ENCODE assay signal across 1 cellular context in genomic region chr12:75892779-75893408, GRCh38.
TF ChIP-seq lines count a peak whose summit lies in the region.

No MANE protein-coding gene starts in this region.

TF ChIP-seq in K562, 482 proteins besides CTCF, POLR2A, EP300 and RAD21 (continued from another document and continues in another):
- TF ChIP-seq, protein P1, sequence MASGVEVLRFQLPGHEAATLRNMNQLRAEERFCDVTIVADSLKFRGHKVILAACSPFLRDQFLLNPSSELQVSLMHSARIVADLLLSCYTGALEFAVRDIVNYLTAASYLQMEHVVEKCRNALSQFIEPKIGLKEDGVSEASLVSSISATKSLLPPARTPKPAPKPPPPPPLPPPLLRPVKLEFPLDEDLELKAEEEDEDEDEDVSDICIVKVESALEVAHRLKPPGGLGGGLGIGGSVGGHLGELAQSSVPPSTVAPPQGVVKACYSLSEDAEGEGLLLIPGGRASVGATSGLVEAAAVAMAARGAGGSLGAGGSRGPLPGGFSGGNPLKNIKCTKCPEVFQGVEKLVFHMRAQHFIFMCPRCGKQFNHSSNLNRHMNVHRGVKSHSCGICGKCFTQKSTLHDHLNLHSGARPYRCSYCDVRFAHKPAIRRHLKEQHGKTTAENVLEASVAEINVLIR (CRISPR knock-in tag; IDR thresholded peaks at IDR 0.05): peak; percentile 37; the same call in 1 of the 2 replicates
- TF ChIP-seq ZNF57 (CRISPR knock-in tag; IDR thresholded peaks at IDR 0.05) (no peak), ZNF398 (CRISPR knock-in tag; IDR thresholded peaks at IDR 0.05) (no peak), ZNF165 (CRISPR knock-in tag; IDR thresholded peaks at IDR 0.05; ENCODE audit: borderline replicate concordance) (no peak), ZNF41 (CRISPR knock-in tag; conservative IDR thresholded peaks at IDR 0.05) (peak; percentile 43; the same call in 1 of the 2 replicates), NR1H2 (CRISPR knock-in tag; IDR thresholded peaks at IDR 0.05) (no peak), ZBTB2 (IDR thresholded peaks at IDR 0.05) (peak; percentile 92), ZNF583 (CRISPR knock-in tag; IDR thresholded peaks at IDR 0.05) (peak; percentile 69; the same call in 1 of the 2 replicates), ZNF134 (CRISPR knock-in tag; conservative IDR thresholded peaks at IDR 0.05) (0 out of 2 replicates have a peak, but pooled peaks have one; percentile 27), NR4A1 (CRISPR knock-in tag; IDR thresholded peaks at IDR 0.05) (0 out of 2 replicates have a peak, but pooled peaks have one; percentile 71), NR4A1 (tag; IDR thresholded peaks at IDR 0.05) (peak; percentile 94), TFAP4 (CRISPR knock-in tag; IDR thresholded peaks at IDR 0.05; ENCODE audit: borderline replicate concordance) (peak; percentile 48; the same call in 1 of the 2 replicates), NCOA6 (IDR thresholded peaks at IDR 0.05) (no peak), FOXP1 (CRISPR knock-in tag; IDR thresholded peaks at IDR 0.05) (no peak), POLR2B (IDR thresholded peaks at IDR 0.05; ENCODE audit: low read depth, partially characterized antibody) (no peak), AFF1 (IDR thresholded peaks at IDR 0.05; ENCODE audit: low read depth in 1 of 2, partially characterized antibody in 2 of 2) (peak in 1 of 2 experiments; percentile 82), ZNF124 (CRISPR knock-in tag; IDR thresholded peaks at IDR 0.05) (no peak), TOE1 (IDR thresholded peaks at IDR 0.05; ENCODE audit: borderline replicate concordance) (peak; percentile 57; the same call in 1 of the 2 replicates), TOE1 (CRISPR knock-in tag; IDR thresholded peaks at IDR 0.05; ENCODE audit: borderline replicate concordance, low read depth) (no peak), SRSF3 (IDR thresholded peaks at IDR 0.05; ENCODE audit: insufficient read depth, low read length) (no peak), UBTF (IDR thresholded peaks at IDR 0.05; ENCODE audit: borderline replicate concordance in 1 of 2, low read depth in 2 of 2, low read length in 2 of 2) (no peak), HNRNPUL1 (IDR thresholded peaks at IDR 0.05; ENCODE audit: low read length) (no peak), ELF1 (tag; IDR thresholded peaks at IDR 0.05) (peak; percentile 74), ZNF778 (CRISPR knock-in tag; IDR thresholded peaks at IDR 0.05) (no peak), ZEB2 (IDR thresholded peaks at IDR 0.05) (peak; percentile 89), HDAC2 (IDR thresholded peaks at IDR 0.05) (peak; percentile 100), ZNF695 (CRISPR knock-in tag; IDR thresholded peaks at IDR 0.05) (0 out of 2 replicates have a peak, but pooled peaks have one; percentile 54), SOX6 (IDR thresholded peaks at IDR 0.05) (peak; percentile 96), TEAD1 (CRISPR knock-in tag; IDR thresholded peaks at IDR 0.05) (peak; percentile 99), ZNF140 (CRISPR knock-in tag; IDR thresholded peaks at IDR 0.05) (no peak; the same call in 1 of the 2 replicates), ERF (CRISPR knock-in tag; IDR thresholded peaks at IDR 0.05) (0 out of 2 replicates have a peak, but pooled peaks have one; percentile 62), GABPA (tag; conservative IDR thresholded peaks at IDR 0.05; ENCODE audit: low read depth) (peak; percentile 60), TRIM24 (IDR thresholded peaks at IDR 0.05) (peak; percentile 97), ZNF239 (CRISPR knock-in tag; IDR thresholded peaks at IDR 0.05) (peak; percentile 56; the same call in 1 of the 2 replicates), FOXP4 (CRISPR knock-in tag; IDR thresholded peaks at IDR 0.05; ENCODE audit: borderline replicate concordance) (no peak), NELFE (IDR thresholded peaks at IDR 0.05; ENCODE audit: insufficient read depth, insufficient read length) (no peak), ETV5 (CRISPR knock-in tag; IDR thresholded peaks at IDR 0.05; ENCODE audit: low read depth) (peak; percentile 71; the same call in 1 of the 2 replicates), SLC30A9 (CRISPR knock-in tag; IDR thresholded peaks at IDR 0.05) (no peak), ZNF696 (CRISPR knock-in tag; conservative IDR thresholded peaks at IDR 0.05) (no peak), ILK (tag; IDR thresholded peaks at IDR 0.05; ENCODE audit: borderline replicate concordance, low read depth) (no peak), RBM17 (IDR thresholded peaks at IDR 0.05; ENCODE audit: borderline replicate concordance, low read depth, low read length) (no peak), YY1 (IDR thresholded peaks at IDR 0.05; ENCODE audit: borderline replicate concordance in 1 of 3, control insufficient read depth in 1 of 3, extremely low read depth in 1 of 3, insufficient read depth in 3 of 3, insufficient read length in 1 of 3, insufficient replicate concordance in 2 of 3, low read depth in 1 of 3, low read length in 2 of 3) (peak in 1 of 3 experiments; percentile 87), RHOXF2B (CRISPR knock-in tag; conservative IDR thresholded peaks at IDR 0.05) (no peak), NCOA4 (IDR thresholded peaks at IDR 0.05; ENCODE audit: partially characterized antibody) (no peak), MTF1 (CRISPR knock-in tag; IDR thresholded peaks at IDR 0.05; ENCODE audit: borderline replicate concordance) (no peak)
- TF ChIP-seq, protein P2, sequence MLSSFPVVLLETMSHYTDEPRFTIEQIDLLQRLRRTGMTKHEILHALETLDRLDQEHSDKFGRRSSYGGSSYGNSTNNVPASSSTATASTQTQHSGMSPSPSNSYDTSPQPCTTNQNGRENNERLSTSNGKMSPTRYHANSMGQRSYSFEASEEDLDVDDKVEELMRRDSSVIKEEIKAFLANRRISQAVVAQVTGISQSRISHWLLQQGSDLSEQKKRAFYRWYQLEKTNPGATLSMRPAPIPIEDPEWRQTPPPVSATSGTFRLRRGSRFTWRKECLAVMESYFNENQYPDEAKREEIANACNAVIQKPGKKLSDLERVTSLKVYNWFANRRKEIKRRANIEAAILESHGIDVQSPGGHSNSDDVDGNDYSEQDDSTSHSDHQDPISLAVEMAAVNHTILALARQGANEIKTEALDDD (IDR thresholded peaks at IDR 0.05): peak; percentile 74
- TF ChIP-seq, protein P3, sequence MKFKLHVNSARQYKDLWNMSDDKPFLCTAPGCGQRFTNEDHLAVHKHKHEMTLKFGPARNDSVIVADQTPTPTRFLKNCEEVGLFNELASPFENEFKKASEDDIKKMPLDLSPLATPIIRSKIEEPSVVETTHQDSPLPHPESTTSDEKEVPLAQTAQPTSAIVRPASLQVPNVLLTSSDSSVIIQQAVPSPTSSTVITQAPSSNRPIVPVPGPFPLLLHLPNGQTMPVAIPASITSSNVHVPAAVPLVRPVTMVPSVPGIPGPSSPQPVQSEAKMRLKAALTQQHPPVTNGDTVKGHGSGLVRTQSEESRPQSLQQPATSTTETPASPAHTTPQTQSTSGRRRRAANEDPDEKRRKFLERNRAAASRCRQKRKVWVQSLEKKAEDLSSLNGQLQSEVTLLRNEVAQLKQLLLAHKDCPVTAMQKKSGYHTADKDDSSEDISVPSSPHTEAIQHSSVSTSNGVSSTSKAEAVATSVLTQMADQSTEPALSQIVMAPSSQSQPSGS (CRISPR knock-in tag; IDR thresholded peaks at IDR 0.05): no peak
- TF ChIP-seq, protein P4, sequence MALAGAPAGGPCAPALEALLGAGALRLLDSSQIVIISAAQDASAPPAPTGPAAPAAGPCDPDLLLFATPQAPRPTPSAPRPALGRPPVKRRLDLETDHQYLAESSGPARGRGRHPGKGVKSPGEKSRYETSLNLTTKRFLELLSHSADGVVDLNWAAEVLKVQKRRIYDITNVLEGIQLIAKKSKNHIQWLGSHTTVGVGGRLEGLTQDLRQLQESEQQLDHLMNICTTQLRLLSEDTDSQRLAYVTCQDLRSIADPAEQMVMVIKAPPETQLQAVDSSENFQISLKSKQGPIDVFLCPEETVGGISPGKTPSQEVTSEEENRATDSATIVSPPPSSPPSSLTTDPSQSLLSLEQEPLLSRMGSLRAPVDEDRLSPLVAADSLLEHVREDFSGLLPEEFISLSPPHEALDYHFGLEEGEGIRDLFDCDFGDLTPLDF (CRISPR knock-in tag; IDR thresholded peaks at IDR 0.05): no peak
